Comparison of ENCODE assay signal across 8 cellular contexts in genomic region chr2:85017436-85018048, GRCh38. TPM values are rescaled to one million over a fixed set of nuclear protein-coding genes. Genes with fewer than 3 reads are reported as not detected.
DNase-seq lines count a peak whose midpoint lies in the region; ATAC-seq and TF ChIP-seq lines count a peak whose summit lies in the region.

No MANE protein-coding gene starts in this region.

- H2AK5ac ChIP-seq in IMR-90 (ENCODE audit: low read depth, low read length): no peak overlapping the region

- no peak overlapping the region for H4K8ac ChIP-seq in IMR-90 (ENCODE audit: low read depth in 2 of 2, low read length in 2 of 2)

- DNase-seq in CD4-positive, alpha-beta memory T cell: peak in 4 of 5 donors; percentile 11 to 25 (median 22)
- DNase-seq in IMR-90: peak; percentile 36
- DNase-seq in activated naive CD8-positive, alpha-beta T cell treated with anti-CD3 and anti-CD28 coated beads, Interleukin-2, amount 50 U/mL, for 24 hours: no peak
- DNase-seq in lung microvascular endothelial cell (ENCODE audit: low read depth in 2 of 2): peak; percentile 37 to 50
- DNase-seq in DMS153 treated with DMSO at 0.1 percent for 48 hours (lab: John Stamatoyannopoulos, UW; ENCODE audit: unreplicated experiment): no peak
- no peak for DNase-seq in epidermal melanocyte (ENCODE audit: insufficient read length, low spot score)

- peak overlapping the region in 3 of 8 donors; percentile 8 to 45 (median 41) for H3K4me3 Mint-ChIP-seq in CD4-positive, alpha-beta memory T cell
- no peak overlapping the region for H3K4me3 Mint-ChIP-seq in activated naive CD8-positive, alpha-beta T cell treated with anti-CD3 and anti-CD28 coated beads, Interleukin-2, amount 50 U/mL, for 24 hours

- no peaks in the 10 kb centered on the region for H3K36me3 ChIP-seq in CD4-positive, alpha-beta memory T cell (ENCODE audit: insufficient read depth, low read length)
- H3K36me3 ChIP-seq in IMR-90 (ENCODE audit: control insufficient read depth, insufficient read depth, low read length): peaks cover 4% of the 10 kb centered on the region; the same call in 1 of the 2 replicates

- ATAC-seq in IMR-90 (ENCODE audit: low read depth): no peak
- ATAC-seq in activated naive CD8-positive, alpha-beta T cell treated with anti-CD3 and anti-CD28 coated beads, Interleukin-2, amount 50 U/mL, for 24 hours: no peak
- ATAC-seq in HG02981 (IDR thresholded peaks at IDR 0.05; ENCODE audit: unreplicated experiment): no peak
- no peak for ATAC-seq in HG02759 (IDR thresholded peaks at IDR 0.05; ENCODE audit: unreplicated experiment)

- H2AK9ac ChIP-seq in IMR-90 (replicated peaks; ENCODE audit: low read depth, low read length, poor library complexity): no peak overlapping the region

- H3K27ac ChIP-seq in CD4-positive, alpha-beta memory T cell (ENCODE audit: low read depth, low read length): no peak overlapping the region
- peak overlapping the region; percentile 35; the same call in 1 of the 2 replicates for H3K27ac ChIP-seq in IMR-90 (ENCODE audit: insufficient read depth, low read length)

- H3K56ac ChIP-seq in IMR-90 (ENCODE audit: extremely low read depth, insufficient read depth, low read length): no peak overlapping the region

- POLR2A ChIA-PET in CD4-positive, alpha-beta memory T cell (lab: Charles Lee; ENCODE audit: partially characterized antibody): no interaction called here
- POLR2A ChIA-PET in IMR-90 (lab: Charles Lee; ENCODE audit: unreplicated experiment): no interaction called here

- H3K27me3 Mint-ChIP-seq in CD4-positive, alpha-beta memory T cell: no peaks in the 10 kb centered on the region
- no peaks in the 10 kb centered on the region for H3K27me3 Mint-ChIP-seq in activated naive CD8-positive, alpha-beta T cell treated with anti-CD3 and anti-CD28 coated beads, Interleukin-2, amount 50 U/mL, for 24 hours

- peaks cover 48 to 69% (median 58%) of the 10 kb centered on the region in 4 donors for H3K4me1 Mint-ChIP-seq in CD4-positive, alpha-beta memory T cell
- H3K4me1 Mint-ChIP-seq in activated naive CD8-positive, alpha-beta T cell treated with anti-CD3 and anti-CD28 coated beads, Interleukin-2, amount 50 U/mL, for 24 hours: peaks cover 73% of the 10 kb centered on the region

- in situ Hi-C loops in IMR-90 (cut with MboI; ENCODE audit: low sequenced_read_pairs): no loop called here

- H3K4me1 ChIP-seq in CD4-positive, alpha-beta memory T cell (ENCODE audit: insufficient read depth, low read length): peaks cover 41% of the 10 kb centered on the region
- H3K4me1 ChIP-seq in IMR-90 (ENCODE audit: control insufficient read depth, insufficient read depth, low read length): peaks cover 19% of the 10 kb centered on the region

- peaks cover 80% of the 10 kb centered on the region for H4K20me1 ChIP-seq in IMR-90 (ENCODE audit: insufficient read depth, low read length)

- H3K9me3 Mint-ChIP-seq in CD4-positive, alpha-beta memory T cell: no peaks in the 10 kb centered on the region
- no peaks in the 10 kb centered on the region for H3K9me3 Mint-ChIP-seq in activated naive CD8-positive, alpha-beta T cell treated with anti-CD3 and anti-CD28 coated beads, Interleukin-2, amount 50 U/mL, for 24 hours

- BruUV-seq in IMR-90 (replicated peaks; lab: Mats Ljungman, UMichigan): no TSS peak

- no peak overlapping the region for H3K4ac ChIP-seq in IMR-90 (ENCODE audit: low read depth, low read length)

- H3K9ac ChIP-seq in IMR-90 (ENCODE audit: low read depth, low read length): no peak overlapping the region

- H3K27me3 ChIP-seq in CD4-positive, alpha-beta memory T cell (ENCODE audit: insufficient read depth, low read length): no peaks in the 10 kb centered on the region
- no peaks in the 10 kb centered on the region for H3K27me3 ChIP-seq in IMR-90 (ENCODE audit: control insufficient read depth, insufficient read depth, low read length)

- H3K4me3 ChIP-seq in CD4-positive, alpha-beta memory T cell (ENCODE audit: low read length in 2 of 2): no peak overlapping the region
- no peak overlapping the region for H3K4me3 ChIP-seq in IMR-90 (ENCODE audit: insufficient read depth, low read depth, low read length)

- TF ChIP-seq CTCF in IMR-90 (conservative IDR thresholded peaks at IDR 0.05; ENCODE audit: low read depth, low read length): peak; percentile 37

- no peak overlapping the region for H4K5ac ChIP-seq in IMR-90 (ENCODE audit: low read depth, low read length)

- no peak overlapping the region for H2BK15ac ChIP-seq in IMR-90 (ENCODE audit: low read depth, low read length)

- H3K9me3 ChIP-seq in CD4-positive, alpha-beta memory T cell (ENCODE audit: control insufficient read depth in 1 of 2, low read length in 2 of 2): no peaks in the 10 kb centered on the region
- H3K9me3 ChIP-seq in IMR-90 (ENCODE audit: control insufficient read depth, insufficient read depth, low read length): no peaks in the 10 kb centered on the region

- dilution Hi-C loops in IMR-90 (cut with HindIII; ENCODE audit: low sequenced_read_pairs, unreplicated experiment): no loop called here

- no peak overlapping the region for H2BK5ac ChIP-seq in IMR-90 (ENCODE audit: low read depth, low read length, poor library complexity, severe bottlenecking)

- no peak overlapping the region for H3K18ac ChIP-seq in IMR-90 (ENCODE audit: low read depth, low read length)

- no peak overlapping the region for H3K23ac ChIP-seq in IMR-90 (ENCODE audit: low read depth, low read length)

- intact Hi-C loops in CD4-positive, alpha-beta memory T cell (cut with micrococcal nuclease): loop anchor here (1.0 kb wide), 1 partner anchor 268 kb away; no protein-coding TSS in a partner anchor
- intact Hi-C loops in IMR-90 (cut with micrococcal nuclease): no loop called here

- no peak overlapping the region for H2AFZ ChIP-seq in IMR-90 (replicated peaks; ENCODE audit: low read length, poor library complexity)

- peaks cover 6 to 8% of the 10 kb centered on the region in 2 donors for H3K36me3 Mint-ChIP-seq in CD4-positive, alpha-beta memory T cell
- peaks cover 14% of the 10 kb centered on the region for H3K36me3 Mint-ChIP-seq in activated naive CD8-positive, alpha-beta T cell treated with anti-CD3 and anti-CD28 coated beads, Interleukin-2, amount 50 U/mL, for 24 hours (ENCODE audit: low read depth)

- CTCF ChIA-PET in CD4-positive, alpha-beta memory T cell (lab: Charles Lee; ENCODE audit: partially characterized antibody): interaction anchor here (0.7 to 2.4 kb wide), 16 partner anchors 11 to 482 kb away, joined by 3 to 10 read pairs (median 4); no protein-coding TSS in a partner anchor
- CTCF ChIA-PET in IMR-90 (lab: Yijun Ruan, JAX): interaction anchor here (0.6 to 1.4 kb wide), 9 partner anchors 15 to 283 kb away, joined by 3 to 5 read pairs (median 3); no protein-coding TSS in a partner anchor

- H3K14ac ChIP-seq in IMR-90 (replicated peaks; ENCODE audit: low read depth, low read length): no peak overlapping the region

- no peak overlapping the region for H3K4me2 ChIP-seq in IMR-90 (ENCODE audit: low read depth, low read length)

- no peak overlapping the region for H2BK20ac ChIP-seq in IMR-90 (ENCODE audit: low read depth, low read length)

- H3K27ac Mint-ChIP-seq in CD4-positive, alpha-beta memory T cell: peak overlapping the region; percentile 18 to 88 (median 67)
- H3K27ac Mint-ChIP-seq in activated naive CD8-positive, alpha-beta T cell treated with anti-CD3 and anti-CD28 coated beads, Interleukin-2, amount 50 U/mL, for 24 hours: peak overlapping the region; percentile 74

- peaks cover 0 to 57% of the 10 kb centered on the region in 2 experiments; a peak in 3 of 4 replicates for H3K79me1 ChIP-seq in IMR-90 (ENCODE audit: low read depth in 1 of 2, low read length in 2 of 2)

- WGBS in IMR-90 (ENCODE audit: extremely low coverage in 2 of 2, insufficient read length in 1 of 2), 2 experiments: no CpG with 5 or more reads among the region's 5 CpGs

- no peak overlapping the region for H2BK120ac ChIP-seq in IMR-90 (ENCODE audit: low read depth, low read length)

- no peak for TF ChIP-seq RAD21 in IMR-90 (IDR thresholded peaks at IDR 0.05; ENCODE audit: low read length)

- TF ChIP-seq POLR2A in IMR-90 (IDR thresholded peaks at IDR 0.05; ENCODE audit: low read depth, low read length): no peak

- peaks cover 5% of the 10 kb centered on the region for H3K9me1 ChIP-seq in IMR-90 (ENCODE audit: insufficient read depth, low read length)

- no peak overlapping the region for H4K91ac ChIP-seq in IMR-90 (ENCODE audit: insufficient read depth, low read depth, low read length)

TF ChIP-seq in IMR-90, 13 proteins besides CTCF, POLR2A, EP300 and RAD21:
- TF ChIP-seq CEBPB (IDR thresholded peaks at IDR 0.05; ENCODE audit: low read depth, low read length) (no peak), RCOR1 (IDR thresholded peaks at IDR 0.05; ENCODE audit: insufficient replicate concordance, low read length) (no peak), MAZ (IDR thresholded peaks at IDR 0.05; ENCODE audit: borderline replicate concordance, low read depth, low read length) (no peak), USF2 (IDR thresholded peaks at IDR 0.05; ENCODE audit: low read depth, low read length) (no peak), BHLHE40 (IDR thresholded peaks at IDR 0.05; ENCODE audit: low read depth, low read length) (no peak), NFE2L2 (IDR thresholded peaks at IDR 0.05; ENCODE audit: low read depth, low read length) (no peak), SMC3 (IDR thresholded peaks at IDR 0.05; ENCODE audit: low read depth, low read length) (no peak), RFX5 (IDR thresholded peaks at IDR 0.05; ENCODE audit: low read depth, low read length) (no peak), MAFK (IDR thresholded peaks at IDR 0.05; ENCODE audit: low read depth, low read length) (no peak)

RNA-seq across cellular contexts. Expression of gene KCMF1, which starts 46.6 kb away (rescaled TPM):
- total RNA-seq in CD4-positive, alpha-beta memory T cell: 10 to 100 TPM; 59.8 to 62.7 TPM
- 10 to 100 TPM; 25.8 to 34.6 TPM for polyA plus RNA-seq in CD4-positive, alpha-beta memory T cell
- 108 and 118 TPM in 2 replicates for total RNA-seq in IMR-90 (2012; rRNA removed)
- polyA plus RNA-seq in IMR-90 (2012; rRNA removed): 49.6 and 49.9 TPM in 2 replicates
- 7.8 and 8.4 TPM in 2 replicates for polyA plus RNA-seq in IMR-90 (2012; cell fraction: cytosol; rRNA removed)
- 5.9 and 39.0 TPM in 2 replicates for polyA plus RNA-seq in IMR-90 (2012; cell fraction: nucleus; rRNA removed; ENCODE audit: low replicate concordance)
- 25.1 and 40.5 TPM in 2 replicates for total RNA-seq in lung microvascular endothelial cell

Comparison
In these comparisons a context has a peak if more than half of its experiments do, and no peak if none do; other contexts are left out.
1. DNase-seq: peak in CD4-positive, alpha-beta memory T cell (4 of 5), IMR-90 (single experiment) and lung microvascular endothelial cell (2 of 2); none in activated naive CD8-positive, alpha-beta T cell treated with anti-CD3 and anti-CD28 coated beads, Interleukin-2, amount 50 U/mL, for 24 hours (single experiment), DMS153 treated with DMSO at 0.1 percent for 48 hours (single experiment) and epidermal melanocyte (single experiment).